ENCODE assay signal across 15 cellular contexts in the genomic region with DNA sequence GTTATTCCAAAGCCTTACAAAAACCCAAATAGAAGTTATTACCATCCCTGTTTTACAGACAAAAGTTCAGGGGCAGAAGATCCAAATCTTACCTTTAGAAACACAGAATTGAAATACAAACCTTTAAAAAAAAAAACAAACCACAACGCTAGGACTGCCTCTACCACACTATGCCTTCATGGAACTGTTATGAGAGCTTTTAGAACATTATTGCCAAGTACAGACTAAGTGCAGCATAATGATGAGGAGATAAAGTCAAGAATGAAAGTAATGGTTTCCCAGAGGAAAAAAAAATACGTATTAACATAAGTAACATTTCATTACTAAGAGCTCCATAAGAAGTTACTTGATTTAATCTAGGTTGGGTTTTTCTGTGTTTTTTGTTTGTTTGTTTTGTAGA. TPM values are rescaled to one million over a fixed set of nuclear protein-coding genes. Genes with fewer than 3 reads are reported as not detected.
DNase-seq lines count a peak whose midpoint lies in the region; ATAC-seq and TF ChIP-seq lines count a peak whose summit lies in the region.
"Had no signal": no experiment of that assay in that cellular context is flagged by ENCODE, and none has a peak within 500 bp of the region (broad histone marks: within the 10 kb centered on the region; RNA-seq: fewer than 3 reads in every experiment).

No MANE protein-coding gene starts in this region.

- dilution Hi-C loops in IMR-90 (cut with HindIII; ENCODE audit: low sequenced_read_pairs, unreplicated experiment) = no loop called here

- no peaks in the 10 kb centered on the region for H3K9me3 ChIP-seq in CD8-positive, alpha-beta T cell (ENCODE audit: low read length)
- H3K9me3 ChIP-seq in IMR-90 (ENCODE audit: control insufficient read depth, insufficient read depth, low read length) (peaks cover 4% of the 10 kb centered on the region), tibial nerve (no peaks in the 10 kb centered on the region)
- no peaks in the 10 kb centered on the region for H3K9me3 ChIP-seq in naive thymus-derived CD4-positive, alpha-beta T cell (ENCODE audit: control insufficient read depth in 2 of 3, low read length in 3 of 3)

- H3K36me3 ChIP-seq in CD8-positive, alpha-beta T cell (ENCODE audit: insufficient read depth, low read length) = no peaks in the 10 kb centered on the region
- H3K36me3 ChIP-seq in IMR-90 (ENCODE audit: control insufficient read depth, insufficient read depth, low read length) (no peaks in the 10 kb centered on the region), tibial nerve (no peaks in the 10 kb centered on the region)
- H3K36me3 ChIP-seq in naive thymus-derived CD4-positive, alpha-beta T cell (ENCODE audit: control insufficient read depth in 2 of 3, insufficient read depth in 3 of 3, low read length in 3 of 3) = no peaks in the 10 kb centered on the region

- no CpG with 5 or more reads among the region's 2 CpGs for WGBS in IMR-90 (ENCODE audit: extremely low coverage in 2 of 2, insufficient read length in 1 of 2), 2 experiments
- WGBS in tibial nerve, 2 donors = 88 to 93% methylated on average over 2 of the region's 2 CpGs

- intact Hi-C loops in CD8-positive, alpha-beta T cell (cut with DNase I, micrococcal nuclease) = loop anchor here in 1 of 2 experiments (2.0 kb wide), 1 partner anchor 65 kb away; no protein-coding TSS in a partner anchor
- intact Hi-C loops in IMR-90 (cut with micrococcal nuclease) = no loop called here
- intact Hi-C loops in naive thymus-derived CD4-positive, alpha-beta T cell (cut with micrococcal nuclease) = loop anchor here in 1 of 2 donors (2.0 kb wide), 1 partner anchor 39 kb away; no protein-coding TSS in a partner anchor

- no peak overlapping the region for H3K14ac ChIP-seq in IMR-90 (replicated peaks; ENCODE audit: low read depth, low read length)

- H3K4ac ChIP-seq in IMR-90 (ENCODE audit: low read depth, low read length) = no peak overlapping the region

- no peak overlapping the region for H3K4me3 ChIP-seq in CD8-positive, alpha-beta T cell (ENCODE audit: low read depth, low read length)
- no peak overlapping the region for H3K4me3 ChIP-seq in IMR-90 (ENCODE audit: insufficient read depth, low read depth, low read length)
- no peak overlapping the region for H3K4me3 ChIP-seq in naive thymus-derived CD4-positive, alpha-beta T cell (ENCODE audit: low read length)
- no peak overlapping the region for H3K4me3 ChIP-seq in tibial nerve

- TF ChIP-seq EP300 in tibial nerve (IDR thresholded peaks at IDR 0.05) = no peak

- peaks cover 9% of the 10 kb centered on the region; the same call in 1 of the 2 replicates for H3K9me1 ChIP-seq in IMR-90 (ENCODE audit: insufficient read depth, low read length)

- H3K9ac ChIP-seq in IMR-90 (ENCODE audit: low read depth, low read length) = no peak overlapping the region

- no peak overlapping the region for H2AFZ ChIP-seq in IMR-90 (replicated peaks; ENCODE audit: low read length, poor library complexity)

- no peak for TF ChIP-seq RAD21 in IMR-90 (IDR thresholded peaks at IDR 0.05; ENCODE audit: low read length)

- no peak for DNase-seq in CD8-positive, alpha-beta T cell
- no peak for DNase-seq in IMR-90
- no peak for DNase-seq in activated naive CD8-positive, alpha-beta T cell treated with anti-CD3 and anti-CD28 coated beads for 36 hours
- DNase-seq in naive thymus-derived CD4-positive, alpha-beta T cell = no peak
- no peak for DNase-seq in GM19240 (ENCODE audit: insufficient read length, low spot score)
- DNase-seq in tibial nerve (ENCODE audit: low spot score in 2 of 2) = no peak
- DNase-seq: EL, KBM-7, NCI-H1436, NCI-H2029 treated with DMSO at 0.1 percent for 48 hours, NCI-H2171 treated with DMSO at 0.1 percent for 48 hours, NCI-H510A, NCI-H774 had no signal

- H3K23ac ChIP-seq in IMR-90 (ENCODE audit: low read depth, low read length) = no peak overlapping the region

- no peak overlapping the region for H2BK120ac ChIP-seq in IMR-90 (ENCODE audit: low read depth, low read length)

- no peaks in the 10 kb centered on the region for H3K27me3 Mint-ChIP-seq in CD8-positive, alpha-beta T cell (ENCODE audit: low read depth)
- no peaks in the 10 kb centered on the region for H3K27me3 Mint-ChIP-seq in activated naive CD8-positive, alpha-beta T cell treated with anti-CD3 and anti-CD28 coated beads for 36 hours
- no peaks in the 10 kb centered on the region for H3K27me3 Mint-ChIP-seq in naive thymus-derived CD4-positive, alpha-beta T cell

- no peak overlapping the region for H4K91ac ChIP-seq in IMR-90 (ENCODE audit: insufficient read depth, low read depth, low read length)

- H3K56ac ChIP-seq in IMR-90 (ENCODE audit: extremely low read depth, insufficient read depth, low read length) = no peak overlapping the region

- peaks cover 17% of the 10 kb centered on the region for H3K4me1 ChIP-seq in CD8-positive, alpha-beta T cell (ENCODE audit: insufficient read depth, low read length)
- H3K4me1 ChIP-seq in IMR-90 (ENCODE audit: control insufficient read depth, insufficient read depth, low read length) = peaks cover 14% of the 10 kb centered on the region
- H3K4me1 ChIP-seq in naive thymus-derived CD4-positive, alpha-beta T cell (ENCODE audit: control insufficient read depth in 2 of 2, insufficient read depth in 2 of 2, low read length in 2 of 2) = no peaks in the 10 kb centered on the region
- peaks cover 0 to 8% (median 2%) of the 10 kb centered on the region in 4 donors for H3K4me1 ChIP-seq in tibial nerve

- no TSS peak for BruUV-seq in IMR-90 (replicated peaks; lab: Mats Ljungman, UMichigan)

- peaks cover 9% of the 10 kb centered on the region; the same call in 1 of the 2 replicates for H4K20me1 ChIP-seq in IMR-90 (ENCODE audit: insufficient read depth, low read length)

- H3K4me2 ChIP-seq in IMR-90 (ENCODE audit: low read depth, low read length) = no peak overlapping the region

- no peak overlapping the region for H3K27ac ChIP-seq in CD8-positive, alpha-beta T cell (ENCODE audit: low read depth, low read length)
- no peak overlapping the region for H3K27ac ChIP-seq in IMR-90 (ENCODE audit: insufficient read depth, low read length)
- no peak overlapping the region for H3K27ac ChIP-seq in naive thymus-derived CD4-positive, alpha-beta T cell (ENCODE audit: low read depth, low read length)
- no peak overlapping the region for H3K27ac ChIP-seq in tibial nerve
- H3K27ac ChIP-seq: C4-2B had no signal

- peaks cover 60% of the 10 kb centered on the region for H3K4me1 Mint-ChIP-seq in CD8-positive, alpha-beta T cell (ENCODE audit: low read depth)
- peaks cover 48% of the 10 kb centered on the region for H3K4me1 Mint-ChIP-seq in activated naive CD8-positive, alpha-beta T cell treated with anti-CD3 and anti-CD28 coated beads for 36 hours
- H3K4me1 Mint-ChIP-seq in naive thymus-derived CD4-positive, alpha-beta T cell = peaks cover 22 to 70% (median 51%) of the 10 kb centered on the region in 7 donors

- TF ChIP-seq CTCF in CD8-positive, alpha-beta T cell (IDR thresholded peaks at IDR 0.05) = no peak
- TF ChIP-seq CTCF in IMR-90 (conservative IDR thresholded peaks at IDR 0.05; ENCODE audit: low read depth, low read length) (no peak), tibial nerve (IDR thresholded peaks at IDR 0.05) (no peak)

- no peak overlapping the region; a peak in 1 of 4 replicates for H4K8ac ChIP-seq in IMR-90 (ENCODE audit: low read depth in 2 of 2, low read length in 2 of 2)

- H3K27me3 ChIP-seq in CD8-positive, alpha-beta T cell (ENCODE audit: insufficient read depth, low read length) = no peaks in the 10 kb centered on the region
- H3K27me3 ChIP-seq in IMR-90 (ENCODE audit: control insufficient read depth, insufficient read depth, low read length) (no peaks in the 10 kb centered on the region), tibial nerve (no peaks in the 10 kb centered on the region)
- H3K27me3 ChIP-seq in naive thymus-derived CD4-positive, alpha-beta T cell (ENCODE audit: control insufficient read depth in 2 of 2, insufficient read depth in 2 of 2, low read length in 2 of 2) = no peaks in the 10 kb centered on the region

- no peak overlapping the region for H2BK20ac ChIP-seq in IMR-90 (ENCODE audit: low read depth, low read length)

- H3K27ac Mint-ChIP-seq in CD8-positive, alpha-beta T cell = peak overlapping the region; percentile 21
- peak overlapping the region; percentile 42 for H3K27ac Mint-ChIP-seq in activated naive CD8-positive, alpha-beta T cell treated with anti-CD3 and anti-CD28 coated beads for 36 hours
- peak overlapping the region in 7 of 9 donors; percentile 2 to 62 (median 52) for H3K27ac Mint-ChIP-seq in naive thymus-derived CD4-positive, alpha-beta T cell

- no peak overlapping the region for H4K5ac ChIP-seq in IMR-90 (ENCODE audit: low read depth, low read length)

- no peaks in the 10 kb centered on the region for H3K36me3 Mint-ChIP-seq in CD8-positive, alpha-beta T cell
- H3K36me3 Mint-ChIP-seq in activated naive CD8-positive, alpha-beta T cell treated with anti-CD3 and anti-CD28 coated beads for 36 hours = peaks cover 6% of the 10 kb centered on the region
- H3K36me3 Mint-ChIP-seq in naive thymus-derived CD4-positive, alpha-beta T cell = peaks cover 0 to 10% (median 7%) of the 10 kb centered on the region in 5 donors

- H2AK9ac ChIP-seq in IMR-90 (replicated peaks; ENCODE audit: low read depth, low read length, poor library complexity) = no peak overlapping the region

- H3K4me3 Mint-ChIP-seq in CD8-positive, alpha-beta T cell = peak overlapping the region; percentile 29
- no peak overlapping the region for H3K4me3 Mint-ChIP-seq in activated naive CD8-positive, alpha-beta T cell treated with anti-CD3 and anti-CD28 coated beads for 36 hours
- H3K4me3 Mint-ChIP-seq in naive thymus-derived CD4-positive, alpha-beta T cell = peak overlapping the region in 8 of 10 donors; percentile 6 to 72 (median 48)

- H3K79me1 ChIP-seq in IMR-90 (ENCODE audit: low read depth in 1 of 2, low read length in 2 of 2) = peaks cover 33 to 57% of the 10 kb centered on the region in 2 experiments

- no peaks in the 10 kb centered on the region for H3K9me3 Mint-ChIP-seq in CD8-positive, alpha-beta T cell
- peaks cover 3% of the 10 kb centered on the region for H3K9me3 Mint-ChIP-seq in activated naive CD8-positive, alpha-beta T cell treated with anti-CD3 and anti-CD28 coated beads for 36 hours
- H3K9me3 Mint-ChIP-seq in naive thymus-derived CD4-positive, alpha-beta T cell = peaks cover 0 to 5% (median 0%) of the 10 kb centered on the region in 11 donors

- peak overlapping the region; percentile 37 for H2BK5ac ChIP-seq in IMR-90 (ENCODE audit: low read depth, low read length, poor library complexity, severe bottlenecking)

- CTCF ChIA-PET in CD8-positive, alpha-beta T cell (lab: Charles Lee) = no interaction called here
- CTCF ChIA-PET in IMR-90 (lab: Yijun Ruan, JAX) = interaction anchor here (1.9 kb wide), 1 partner anchor 156 kb away, joined by 6 read pairs; no protein-coding TSS in a partner anchor
- CTCF ChIA-PET in naive thymus-derived CD4-positive, alpha-beta T cell (lab: Charles Lee) = interaction anchor here (0.7 kb wide), 1 partner anchor 46 kb away, joined by 4 read pairs; no protein-coding TSS in a partner anchor

- H2BK15ac ChIP-seq in IMR-90 (ENCODE audit: low read depth, low read length) = 0 out of 3 replicates have a peak overlapping the region, but pooled peaks have one; percentile 60

- H2AK5ac ChIP-seq in IMR-90 (ENCODE audit: low read depth, low read length) = no peak overlapping the region

- in situ Hi-C loops in IMR-90 (cut with MboI; ENCODE audit: low sequenced_read_pairs) = no loop called here

- POLR2A ChIA-PET in CD8-positive, alpha-beta T cell (lab: Charles Lee) = interaction anchor here (0.7 kb wide), 1 partner anchor 305 kb away, joined by 3 read pairs; a partner anchor contains a TSS
- POLR2A ChIA-PET in IMR-90 (lab: Charles Lee; ENCODE audit: unreplicated experiment) = no interaction called here
- POLR2A ChIA-PET in naive thymus-derived CD4-positive, alpha-beta T cell (lab: Charles Lee) = interaction anchor here (0.6 to 1.0 kb wide), 2 partner anchors 34 to 388 kb away, joined by 4 to 6 read pairs; a partner anchor contains a TSS

- no peak overlapping the region for H3K18ac ChIP-seq in IMR-90 (ENCODE audit: low read depth, low read length)

- no peak for ATAC-seq in CD8-positive, alpha-beta T cell
- ATAC-seq in IMR-90 (ENCODE audit: low read depth) (no peak), HG03469 (IDR thresholded peaks at IDR 0.05; ENCODE audit: unreplicated experiment) (no peak)
- ATAC-seq in naive thymus-derived CD4-positive, alpha-beta T cell = no peak

- TF ChIP-seq POLR2A in IMR-90 (IDR thresholded peaks at IDR 0.05; ENCODE audit: low read depth, low read length) (no peak), tibial nerve (IDR thresholded peaks at IDR 0.05) (no peak)

RNA-seq across cellular contexts. Expression of a gene that starts 34.3 kb away (rescaled TPM):
- 1 to 10 TPM; 1.6 to 1.9 TPM for total RNA-seq in CD8-positive, alpha-beta T cell
- total RNA-seq in IMR-90 (2012; rRNA removed) = 79.6 and 88.3 TPM in 2 replicates
- 58.2 and 64.8 TPM in 2 replicates for polyA plus RNA-seq in IMR-90 (2012; rRNA removed)
- polyA plus RNA-seq in IMR-90 (2012; cell fraction: cytosol; rRNA removed) = 36.9 and 41.6 TPM in 2 replicates
- polyA plus RNA-seq in IMR-90 (2012; cell fraction: nucleus; rRNA removed; ENCODE audit: low replicate concordance) = 21.8 and 70.0 TPM in 2 replicates
- total RNA-seq in activated naive CD8-positive, alpha-beta T cell treated with anti-CD3 and anti-CD28 coated beads for 36 hours = 10 to 100 TPM; 12.3 to 13.7 TPM
- 10 to 100 TPM in 3 of 5 experiments, 1 to 10 TPM in 2; 3.3 to 31.6 (median 10.9) TPM for total RNA-seq in naive thymus-derived CD4-positive, alpha-beta T cell
- polyA plus RNA-seq in naive thymus-derived CD4-positive, alpha-beta T cell = 1 to 10 TPM; 6.8 to 7.8 TPM
- total RNA-seq in tibial nerve = 10 to 100 TPM; 15.3 to 30.8 (median 25.6) TPM
